In genomic region chr3:12773030-12773723, GRCh38 we compare ENCODE assay signal across 23 cellular contexts. TPM values are rescaled to one million over a fixed set of nuclear protein-coding genes. Genes with fewer than 3 reads are reported as not detected.
A peak's percentile ranks its signal among the peaks of the same experiment; 100 is the strongest.
DNase-seq lines count a peak whose midpoint lies in the region; ATAC-seq, FAIRE-seq and TF ChIP-seq lines count a peak whose summit lies in the region.
"Had no signal": no experiment of that assay in that cellular context is flagged by ENCODE, and none has a peak within 500 bp of the region (broad histone marks: within the 10 kb centered on the region; RNA-seq: fewer than 3 reads in every experiment).

No MANE protein-coding gene starts in this region.

- in situ Hi-C loops in K562 (cut with MboI): no loop called here

- H3K79me2 ChIP-seq in MM.1S (ENCODE audit: low read length): no peaks in the 10 kb centered on the region
- no peaks in the 10 kb centered on the region for H3K79me2 ChIP-seq in K562 (ENCODE audit: control insufficient read depth, insufficient read depth, low read length)
- no peaks in the 10 kb centered on the region for H3K79me2 ChIP-seq in smooth muscle cell (ENCODE audit: low read depth)

- H2AFZ ChIP-seq in MM.1S (ENCODE audit: low read length) (no peak overlapping the region), K562 (ENCODE audit: low read depth, low read length) (no peak overlapping the region), smooth muscle cell (ENCODE audit: low read depth) (peak overlapping the region; percentile 45)

- H3K27me3 ChIP-seq in MM.1S (replicated peaks; ENCODE audit: insufficient read depth, low read length) (no peaks in the 10 kb centered on the region), K562 (ENCODE audit: control insufficient read depth in 2 of 2, insufficient read depth in 2 of 2, low read length in 2 of 2) (peaks cover 9 to 22% of the 10 kb centered on the region in 2 experiments), smooth muscle cell (ENCODE audit: low read depth) (no peaks in the 10 kb centered on the region)
- H3K27me3 ChIP-seq: BLaER1, SJCRH30 had no signal

- BruUV-seq in K562 (replicated peaks; lab: Mats Ljungman, UMichigan): no TSS peak

- no peak for FAIRE-seq in K562 (lab: Jason Lieb, UNC)
- FAIRE-seq in D721Med (lab: Jason Lieb, UNC): no peak
- FAIRE-seq: H1, RCC 7860 had no signal

- no peaks in the 10 kb centered on the region for H3K4me1 ChIP-seq in MM.1S (ENCODE audit: low read length)
- peaks cover 3 to 9% of the 10 kb centered on the region in 2 experiments; a peak in 4 of 5 replicates for H3K4me1 ChIP-seq in K562 (replicated peaks in 1 of 2; ENCODE audit: control insufficient read depth in 2 of 2, insufficient read depth in 2 of 2, low read length in 2 of 2)
- H3K4me1 ChIP-seq in smooth muscle cell (ENCODE audit: low read depth): no peaks in the 10 kb centered on the region
- H3K4me1 ChIP-seq: SJCRH30 had no signal

- CTCF ChIA-PET in K562 (lab: Yijun Ruan, JAX; ENCODE audit: low intra/inter-chr PET ratio): no interaction called here

- H3K9me1 ChIP-seq in K562 (ENCODE audit: control insufficient read depth, insufficient read depth, low read length): no peaks in the 10 kb centered on the region

- H3K27ac Mint-ChIP-seq in activated naive CD8-positive, alpha-beta T cell: peak overlapping the region; percentile 41
- no peak overlapping the region for H3K27ac Mint-ChIP-seq in activated naive CD8-positive, alpha-beta T cell treated with anti-CD3 and anti-CD28 coated beads, Interleukin-2, amount 50 U/mL, for 24 hours
- H3K27ac Mint-ChIP-seq: CD4-positive, alpha-beta T cell had no signal

- H3K9me3 ChIP-seq in MM.1S (replicated peaks; ENCODE audit: insufficient read depth, low read length) (no peaks in the 10 kb centered on the region), K562 (replicated peaks; ENCODE audit: control insufficient read depth, insufficient read depth, low read depth, low read length) (peaks cover 10% of the 10 kb centered on the region), smooth muscle cell (replicated peaks; ENCODE audit: low read depth) (no peaks in the 10 kb centered on the region)
- H3K9me3 ChIP-seq: BLaER1, SJCRH30 had no signal

- H3K36me3 ChIP-seq in MM.1S (replicated peaks; ENCODE audit: insufficient read depth, low read length) (no peaks in the 10 kb centered on the region), K562 (ENCODE audit: control insufficient read depth, insufficient read depth, low read length) (no peaks in the 10 kb centered on the region), smooth muscle cell (ENCODE audit: low read depth) (no peaks in the 10 kb centered on the region)
- H3K36me3 ChIP-seq: BLaER1, SJCRH30 had no signal

- no peak for TF ChIP-seq RAD21 in K562 (CRISPR knock-in tag; conservative IDR thresholded peaks at IDR 0.05 in 1 of 2, IDR thresholded peaks at IDR 0.05 in 1 of 2)

- 2% methylated on average over 2 of the region's 2 CpGs for WGBS in K562 (ENCODE audit: insufficient coverage, low coverage, missing lambda C conversion rate)
- 53% methylated on average over 2 of the region's 2 CpGs for WGBS in smooth muscle cell (ENCODE audit: low lambda C conversion rate)

- H3K9ac ChIP-seq in MM.1S (ENCODE audit: low read length) (no peak overlapping the region), K562 (ENCODE audit: insufficient read depth in 1 of 2, low read depth in 2 of 2, low read length in 2 of 2) (no peak overlapping the region), smooth muscle cell (ENCODE audit: low read depth) (no peak overlapping the region)
- H3K9ac ChIP-seq: BLaER1 had no signal

- TF ChIP-seq CTCF in MM.1S (IDR thresholded peaks at IDR 0.05; ENCODE audit: low read length) (no peak), K562 (IDR thresholded peaks at IDR 0.05 in 2 of 3, conservative IDR thresholded peaks at IDR 0.05 in 1 of 3; ENCODE audit: insufficient read depth in 2 of 3, low read depth in 1 of 3, low read length in 3 of 3) (no peak), smooth muscle cell (IDR thresholded peaks at IDR 0.05; ENCODE audit: borderline replicate concordance, insufficient read depth, poor library complexity, severe bottlenecking) (no peak), D721Med (IDR thresholded peaks at IDR 0.05; ENCODE audit: insufficient read depth, missing control alignments) (no peak)

- TF ChIP-seq POLR2A in K562 (conservative IDR thresholded peaks at IDR 0.05): no peak

- TF ChIP-seq EP300 in K562 (IDR thresholded peaks at IDR 0.05; ENCODE audit: low read length): no peak

- H3K27ac ChIP-seq in MM.1S (ENCODE audit: low read length): no peak overlapping the region
- H3K27ac ChIP-seq in K562 (ENCODE audit: extremely low read depth, low read depth, low read length): no peak overlapping the region
- no peak overlapping the region for H3K27ac ChIP-seq in smooth muscle cell (ENCODE audit: low read depth)
- H3K27ac ChIP-seq: BLaER1, HL-60, SJCRH30 had no signal

- H3K4me3 ChIP-seq in MM.1S (ENCODE audit: low read length) (no peak overlapping the region), K562 (no peak overlapping the region), smooth muscle cell (no peak overlapping the region)
- H3K4me3 ChIP-seq: BLaER1, SJCRH30 had no signal

- no peak for ATAC-seq in activated naive CD8-positive, alpha-beta T cell treated with anti-CD3 and anti-CD28 coated beads, Interleukin-2, amount 50 U/mL, for 24 hours
- ATAC-seq in K562: no peak
- ATAC-seq in GM18520 (IDR thresholded peaks at IDR 0.05; ENCODE audit: unreplicated experiment): no peak
- ATAC-seq: HCT116, SK-N-SH treated with all-trans-retinoic acid at 6 μM for 48 hours had no signal

- H3K4me1 Mint-ChIP-seq in activated naive CD8-positive, alpha-beta T cell (ENCODE audit: low read depth): peaks cover 16% of the 10 kb centered on the region
- H3K4me1 Mint-ChIP-seq in activated naive CD8-positive, alpha-beta T cell treated with anti-CD3 and anti-CD28 coated beads, Interleukin-2, amount 50 U/mL, for 24 hours: peaks cover 4% of the 10 kb centered on the region

- H3K4me3 Mint-ChIP-seq in activated naive CD8-positive, alpha-beta T cell: no peak overlapping the region
- no peak overlapping the region for H3K4me3 Mint-ChIP-seq in activated naive CD8-positive, alpha-beta T cell treated with anti-CD3 and anti-CD28 coated beads, Interleukin-2, amount 50 U/mL, for 24 hours
- H3K4me3 Mint-ChIP-seq: CD4-positive, alpha-beta T cell had no signal

- no peaks in the 10 kb centered on the region for H4K20me1 ChIP-seq in MM.1S (ENCODE audit: insufficient read depth, low read length)
- no peaks in the 10 kb centered on the region for H4K20me1 ChIP-seq in K562 (replicated peaks; ENCODE audit: control insufficient read depth, insufficient read depth, low read length)
- H4K20me1 ChIP-seq in smooth muscle cell (ENCODE audit: low read depth): no peaks in the 10 kb centered on the region
- H4K20me1 ChIP-seq: BLaER1 had no signal

- DNase-seq in activated naive CD8-positive, alpha-beta T cell treated with anti-CD3 and anti-CD28 coated beads, Interleukin-2, amount 50 U/mL, for 24 hours: no peak
- DNase-seq in MM.1S (peak; percentile 9), K562 (ENCODE audit: extremely low read depth in 1 of 4, low spot score in 3 of 4) (no peak), smooth muscle cell (lab: John Stamatoyannopoulos, UW; ENCODE audit: unreplicated experiment) (no peak), ureter (ENCODE audit: low spot score) (no peak), D721Med (ENCODE audit: insufficient read length, low spot score) (no peak)
- DNase-seq: CD4-positive, alpha-beta T cell; DMS53; Karpas-422; NCI-H2029; NCI-H526 treated with DMSO at 0.1 percent for 48 hours; SJCRH30 had no signal

- POLR2A ChIA-PET in K562 (lab: Yijun Ruan, JAX): interaction anchor here (0.7 kb wide), 1 partner anchor 58 kb away, joined by 3 read pairs; no protein-coding TSS in a partner anchor

- H3K9me3 Mint-ChIP-seq in activated naive CD8-positive, alpha-beta T cell (ENCODE audit: low read depth): no peaks in the 10 kb centered on the region
- H3K9me3 Mint-ChIP-seq in activated naive CD8-positive, alpha-beta T cell treated with anti-CD3 and anti-CD28 coated beads, Interleukin-2, amount 50 U/mL, for 24 hours: no peaks in the 10 kb centered on the region
- H3K9me3 Mint-ChIP-seq: CD4-positive, alpha-beta T cell had no signal

- H3K27me3 Mint-ChIP-seq in activated naive CD8-positive, alpha-beta T cell: no peaks in the 10 kb centered on the region
- peaks cover 3% of the 10 kb centered on the region for H3K27me3 Mint-ChIP-seq in activated naive CD8-positive, alpha-beta T cell treated with anti-CD3 and anti-CD28 coated beads, Interleukin-2, amount 50 U/mL, for 24 hours

- no peaks in the 10 kb centered on the region for H3F3A ChIP-seq in MM.1S (ENCODE audit: insufficient read depth, low read length)
- no peaks in the 10 kb centered on the region for H3F3A ChIP-seq in smooth muscle cell (ENCODE audit: low read depth)

- no peak overlapping the region for H3K4me2 ChIP-seq in MM.1S (ENCODE audit: low read depth, low read length)
- no peak overlapping the region for H3K4me2 ChIP-seq in K562 (ENCODE audit: insufficient read depth, low read length)
- H3K4me2 ChIP-seq in smooth muscle cell: no peak overlapping the region
- H3K4me2 ChIP-seq: BLaER1 had no signal

- H3K9me2 ChIP-seq in MM.1S (replicated peaks; ENCODE audit: insufficient read depth, low read length): no peaks in the 10 kb centered on the region

- peaks cover 2% of the 10 kb centered on the region for H3K36me3 Mint-ChIP-seq in activated naive CD8-positive, alpha-beta T cell
- no peaks in the 10 kb centered on the region for H3K36me3 Mint-ChIP-seq in activated naive CD8-positive, alpha-beta T cell treated with anti-CD3 and anti-CD28 coated beads, Interleukin-2, amount 50 U/mL, for 24 hours (ENCODE audit: low read depth)

- intact Hi-C loops in K562 (cut with micrococcal nuclease): no loop called here

RNA-seq across cellular contexts. Expression of gene TMEM40, which starts 14.1 kb away (rescaled TPM):
- total RNA-seq in K562 (2011; cell fraction: chromatin; rRNA removed; ENCODE audit: low replicate concordance): not detected in 2 replicates
- not detected in 2 replicates for total RNA-seq in K562 (2011; cell fraction: nucleolus; rRNA removed)
- total RNA-seq in K562 (2011; cell fraction: nucleoplasm; rRNA removed): not detected in 2 replicates
- total RNA-seq in K562 (2014; rRNA removed) (not detected in 2 replicates), K562 (2014; rRNA removed; fragmentation: Illumina TruSeq; extraction: Trizol) (not detected in 2 replicates), K562 (2015; rRNA removed; fragmentation: Illumina TruSeq; extraction: Trizol) (not detected in 2 replicates), K562 (2021) (not detected in 2 replicates), smooth muscle cell (6.4 and 6.7 TPM in 2 replicates), ureter (63.3 TPM)
- polyA plus RNA-seq in K562 (2011; rRNA removed) (0.31 TPM in 1 of 2 replicates, not detected in the other), K562 (2014; fragmentation: Illumina TruSeq; extraction: Trizol) (not detected in 2 replicates), K562 (2014; fragmentation: Nextera tagmentation; extraction: Ambion mirVana) (under 1 TPM; 0.11 to 0.14 TPM), K562 (2014; rRNA removed) (not detected in 2 replicates), smooth muscle cell (6.8 and 15.6 TPM in 2 replicates)
- polyA plus RNA-seq in K562 (2011; cell fraction: cytosol; rRNA removed): not detected in 2 replicates
- polyA plus RNA-seq in K562 (2011; cell fraction: nucleus; rRNA removed): not detected in 2 replicates
- not detected in 2 replicates for polyA plus RNA-seq in K562 (2012)
- polyA minus RNA-seq in K562 (2011; rRNA and poly(A)+ RNA removed): not detected in 2 replicates
- not detected in 2 replicates for polyA minus RNA-seq in K562 (2011; cell fraction: cytosol; rRNA and poly(A)+ RNA removed)
- polyA minus RNA-seq in K562 (2011; cell fraction: nucleus; rRNA and poly(A)+ RNA removed): not detected in 2 replicates
- total RNA-seq: A172; CD4-positive, alpha-beta T cell; Daoy; G401; H1 had no signal

RNA-seq across cellular contexts. Expression of gene CAND2, which starts 23.3 kb away (rescaled TPM):
- 16.3 and 50.5 TPM in 2 replicates for total RNA-seq in K562 (2011; cell fraction: chromatin; rRNA removed; ENCODE audit: low replicate concordance)
- 28.2 and 28.5 TPM in 2 replicates for total RNA-seq in K562 (2011; cell fraction: nucleolus; rRNA removed)
- total RNA-seq in K562 (2011; cell fraction: nucleoplasm; rRNA removed): 14.7 and 16.9 TPM in 2 replicates
- 6.4 and 7.8 TPM in 2 replicates for total RNA-seq in K562 (2014; rRNA removed)
- total RNA-seq in K562 (2014; rRNA removed; fragmentation: Illumina TruSeq; extraction: Trizol): 2.5 and 3.1 TPM in 2 replicates
- total RNA-seq in K562 (2015; rRNA removed; fragmentation: Illumina TruSeq; extraction: Trizol): 4.3 and 4.9 TPM in 2 replicates
- 14.2 and 14.9 TPM in 2 replicates for total RNA-seq in K562 (2021)
- polyA plus RNA-seq in K562 (2011; rRNA removed): 4.6 and 5.0 TPM in 2 replicates
- 3.2 and 10.0 TPM in 2 replicates for polyA plus RNA-seq in K562 (2011; cell fraction: cytosol; rRNA removed)
- 10.2 and 21.2 TPM in 2 replicates for polyA plus RNA-seq in K562 (2011; cell fraction: nucleus; rRNA removed)
- 6.1 and 10.3 TPM in 2 replicates for polyA plus RNA-seq in K562 (2012)
- polyA plus RNA-seq in K562 (2014; fragmentation: Illumina TruSeq; extraction: Trizol): 4.2 and 6.5 TPM in 2 replicates
- 1 to 10 TPM in 1 of 2 experiments, under 1 TPM in 1; 0.91 to 1.4 TPM for polyA plus RNA-seq in K562 (2014; fragmentation: Nextera tagmentation; extraction: Ambion mirVana)
- polyA plus RNA-seq in K562 (2014; rRNA removed): 7.6 and 7.7 TPM in 2 replicates
- 3.8 and 8.1 TPM in 2 replicates for polyA minus RNA-seq in K562 (2011; rRNA and poly(A)+ RNA removed)
- polyA minus RNA-seq in K562 (2011; cell fraction: cytosol; rRNA and poly(A)+ RNA removed): 7.7 and 7.8 TPM in 2 replicates
- polyA minus RNA-seq in K562 (2011; cell fraction: nucleus; rRNA and poly(A)+ RNA removed): 10.2 and 10.9 TPM in 2 replicates
- 2.7 and 4.8 TPM in 2 replicates for total RNA-seq in smooth muscle cell
- polyA plus RNA-seq in smooth muscle cell: 2.1 and 2.9 TPM in 2 replicates
- 13.7 TPM for total RNA-seq in ureter
